1 cellular context compared by ENCODE assay signal in genomic region chr4:37648084-37648817, GRCh38.
TF ChIP-seq lines count a peak whose summit lies in the region.

No MANE protein-coding gene starts in this region.

TF ChIP-seq in HepG2, 621 proteins besides CTCF, POLR2A, EP300 and RAD21 (continued from another document and continues in another):
- no peak for TF ChIP-seq IRF9 (CRISPR knock-in tag; IDR thresholded peaks at IDR 0.05; ENCODE audit: borderline replicate concordance)
- peak; percentile 79 for TF ChIP-seq IKZF5 (CRISPR knock-in tag; IDR thresholded peaks at IDR 0.05)
- TF ChIP-seq HMGXB4 (CRISPR knock-in tag; IDR thresholded peaks at IDR 0.05; ENCODE audit: borderline replicate concordance in 1 of 2, low read depth in 1 of 2), result 0 out of 4 replicates have a peak, but pooled peaks of 1 of the 2 experiments have one; percentile 25
- peak; percentile 27 for TF ChIP-seq ZNF883 (CRISPR knock-in tag; IDR thresholded peaks at IDR 0.05; ENCODE audit: not compliant biosample characterization)
- 0 out of 2 replicates have a peak, but pooled peaks have one; percentile 49 for TF ChIP-seq ZNF713 (CRISPR knock-in tag; IDR thresholded peaks at IDR 0.05)
- TF ChIP-seq NR2F6 (IDR thresholded peaks at IDR 0.05), result peak; percentile 94
- peak; percentile 95 for TF ChIP-seq NR2F6 (CRISPR knock-in tag; IDR thresholded peaks at IDR 0.05)
- TF ChIP-seq ZGPAT (CRISPR knock-in tag; IDR thresholded peaks at IDR 0.05), result peak; percentile 93
- TF ChIP-seq MTF1 (CRISPR knock-in tag; IDR thresholded peaks at IDR 0.05), result no peak
- TF ChIP-seq THRA (CRISPR knock-in tag; IDR thresholded peaks at IDR 0.05; ENCODE audit: borderline replicate concordance), result peak; percentile 82; the same call in 1 of the 2 replicates
- peak; percentile 76; the same call in 1 of the 2 replicates for TF ChIP-seq CEBPB (IDR thresholded peaks at IDR 0.05; ENCODE audit: borderline replicate concordance, low read depth, low read length)
- no peak for TF ChIP-seq CENPBD1 (CRISPR knock-in tag; IDR thresholded peaks at IDR 0.05; ENCODE audit: borderline replicate concordance, low read depth)
- TF ChIP-seq ZNF503 (CRISPR knock-in tag; IDR thresholded peaks at IDR 0.05), result no peak
- peak; percentile 90; the same call in 1 of the 2 replicates for TF ChIP-seq ZNF292 (CRISPR knock-in tag; IDR thresholded peaks at IDR 0.05; ENCODE audit: borderline replicate concordance, low read depth)
- TF ChIP-seq BORCS8-MEF2B (CRISPR knock-in tag; IDR thresholded peaks at IDR 0.05), result no peak
- TF ChIP-seq SUZ12 (IDR thresholded peaks at IDR 0.05; ENCODE audit: low read depth, low read length), result no peak
- TF ChIP-seq JUN (CRISPR knock-in tag; IDR thresholded peaks at IDR 0.05), result peak; percentile 95
- TF ChIP-seq RCOR2 (CRISPR knock-in tag; IDR thresholded peaks at IDR 0.05), result peak; percentile 91
- TF ChIP-seq HMG20A (CRISPR knock-in tag; IDR thresholded peaks at IDR 0.05; ENCODE audit: borderline replicate concordance), result peak; percentile 88; the same call in 1 of the 2 replicates
- peak; percentile 70; the same call in 1 of the 2 replicates for TF ChIP-seq KAT8 (CRISPR knock-in tag; IDR thresholded peaks at IDR 0.05)
- no peak for TF ChIP-seq ZNF660 (CRISPR knock-in tag; IDR thresholded peaks at IDR 0.05; ENCODE audit: borderline replicate concordance, low read depth)
- no peak for TF ChIP-seq ZNF337 (CRISPR knock-in tag; IDR thresholded peaks at IDR 0.05; ENCODE audit: borderline replicate concordance, low read depth)
- no peak for TF ChIP-seq ZZZ3 (CRISPR knock-in tag; IDR thresholded peaks at IDR 0.05; ENCODE audit: borderline replicate concordance)
- TF ChIP-seq ZNF430 (CRISPR knock-in tag; IDR thresholded peaks at IDR 0.05), result peak; percentile 64
- peak; percentile 41; the same call in 1 of the 2 replicates for TF ChIP-seq ARID4A (CRISPR knock-in tag; IDR thresholded peaks at IDR 0.05; ENCODE audit: borderline replicate concordance)
- TF ChIP-seq HNF4A (CRISPR knock-in tag; IDR thresholded peaks at IDR 0.05), result peak; percentile 88
- peak; percentile 54; the same call in 1 of the 2 replicates for TF ChIP-seq GFI1 (CRISPR knock-in tag; IDR thresholded peaks at IDR 0.05; ENCODE audit: borderline replicate concordance)
- TF ChIP-seq NFRKB (IDR thresholded peaks at IDR 0.05), result no peak
- no peak for TF ChIP-seq LBX2 (CRISPR knock-in tag; IDR thresholded peaks at IDR 0.05; ENCODE audit: borderline replicate concordance)
- no peak for TF ChIP-seq ZNF253 (CRISPR knock-in tag; IDR thresholded peaks at IDR 0.05; ENCODE audit: borderline replicate concordance)
- no peak for TF ChIP-seq ATM (IDR thresholded peaks at IDR 0.05; ENCODE audit: borderline replicate concordance)
- TF ChIP-seq ZNF282 (IDR thresholded peaks at IDR 0.05; ENCODE audit: partially characterized antibody), result no peak
- no peak for TF ChIP-seq ZNF557 (CRISPR knock-in tag; IDR thresholded peaks at IDR 0.05)
- peak; percentile 100 for TF ChIP-seq FOSL2 (CRISPR knock-in tag; IDR thresholded peaks at IDR 0.05)
- TF ChIP-seq ZNF280D (CRISPR knock-in tag; IDR thresholded peaks at IDR 0.05), result 0 out of 2 replicates have a peak, but pooled peaks have one; percentile 50
- TF ChIP-seq RELA (CRISPR knock-in tag; IDR thresholded peaks at IDR 0.05), result no peak
- no peak for TF ChIP-seq ARNT2 (CRISPR knock-in tag; IDR thresholded peaks at IDR 0.05; ENCODE audit: low read depth)
- no peak for TF ChIP-seq MTERF4 (CRISPR knock-in tag; IDR thresholded peaks at IDR 0.05)
- no peak for TF ChIP-seq GLI4 (CRISPR knock-in tag; IDR thresholded peaks at IDR 0.05; ENCODE audit: borderline replicate concordance)
